In genomic region chr3:40939113-40940070, GRCh38 we compare ENCODE assay signal across 17 cellular contexts.
DNase-seq lines count a peak whose midpoint lies in the region; ATAC-seq and TF ChIP-seq lines count a peak whose summit lies in the region.
"Had no signal": no experiment of that assay in that cellular context is flagged by ENCODE, and none has a peak within 500 bp of the region (broad histone marks: within the 10 kb centered on the region; RNA-seq: fewer than 3 reads in every experiment).

No MANE protein-coding gene starts in this region.

- no peaks in the 10 kb centered on the region for H3K36me3 ChIP-seq in hepatocyte (replicated peaks; ENCODE audit: insufficient read depth, low read depth)
- no peaks in the 10 kb centered on the region for H3K36me3 ChIP-seq in aorta (ENCODE audit: control insufficient read depth in 1 of 2, insufficient read depth in 2 of 2, low read length in 1 of 2)
- H3K36me3 ChIP-seq: transverse colon had no signal

- H3K4me3 ChIP-seq in hepatocyte (no peak overlapping the region), aorta (ENCODE audit: low read length in 2 of 2) (no peak overlapping the region)
- H3K4me3 ChIP-seq: transverse colon had no signal

- no peaks in the 10 kb centered on the region for H3K27me3 ChIP-seq in hepatocyte
- no peaks in the 10 kb centered on the region for H3K27me3 ChIP-seq in aorta (ENCODE audit: control insufficient read depth in 1 of 2, insufficient read depth in 2 of 2, low read length in 1 of 2)
- H3K27me3 ChIP-seq: transverse colon had no signal

- DNase-seq in DMS79 treated with DMSO at 0.1 percent for 48 hours (lab: John Stamatoyannopoulos, UW) (peak; percentile 35), DMS79 (lab: John Stamatoyannopoulos, UW) (no peak), hepatocyte (ENCODE audit: low spot score) (peak; percentile 71), pons (ENCODE audit: low spot score) (peak; percentile 3), aorta (no peak), NCI-H2107 (lab: John Stamatoyannopoulos, UW) (no peak), HuH-7 (ENCODE audit: low spot score) (no peak)
- DNase-seq: activated T-cell treated with anti-CD3 and anti-CD28 coated beads, Interleukin-2, amount 50 U/mL, for 4 hours; CD8-positive, alpha-beta T cell; midbrain; MM.1S; SHP77; T1000; transverse colon had no signal

- H4K20me1 ChIP-seq in hepatocyte (ENCODE audit: insufficient read depth, poor library complexity, severe bottlenecking), result no peaks in the 10 kb centered on the region

- ATAC-seq in aorta (ENCODE audit: low FRiP score) (peak; percentile 48), HG02938 (IDR thresholded peaks at IDR 0.05; ENCODE audit: unreplicated experiment) (no peak)
- ATAC-seq: activated T-cell treated with anti-CD3 and anti-CD28 coated beads, Interleukin-2, amount 50 U/mL, for 4 hours; CD8-positive, alpha-beta T cell had no signal

- peak overlapping the region; percentile 89 for H3K27ac ChIP-seq in hepatocyte
- peak overlapping the region in 1 of 2 donors; percentile 44 for H3K27ac ChIP-seq in aorta (ENCODE audit: low read depth in 1 of 2, low read length in 2 of 2)
- H3K27ac ChIP-seq: 22Rv1, parathyroid adenoma, transverse colon had no signal

- no peaks in the 10 kb centered on the region for H3K9me3 ChIP-seq in hepatocyte (ENCODE audit: low read depth)
- no peaks in the 10 kb centered on the region for H3K9me3 ChIP-seq in aorta (ENCODE audit: control insufficient read depth, low read length)
- H3K9me3 ChIP-seq: transverse colon had no signal

- H3K79me2 ChIP-seq in hepatocyte, result no peaks in the 10 kb centered on the region
- H3K79me2 ChIP-seq: parathyroid adenoma had no signal

- peak overlapping the region; percentile 8 for H2AFZ ChIP-seq in hepatocyte
- H2AFZ ChIP-seq: parathyroid adenoma had no signal

- peak overlapping the region; percentile 20 for H3K4me2 ChIP-seq in hepatocyte

- TF ChIP-seq CTCF in hepatocyte (IDR thresholded peaks at IDR 0.05; ENCODE audit: poor library complexity), result no peak

- WGBS in hepatocyte (ENCODE audit: low lambda C conversion rate, missing lambda C conversion rate), result 45% methylated on average over 7 of the region's 7 CpGs
- WGBS in aorta, 2 donors, result 47 to 56% methylated on average over 7 of the region's 7 CpGs

- intact Hi-C loops in aorta (cut with DNase I), result no loop called here

- no peaks in the 10 kb centered on the region for H3K9me2 ChIP-seq in hepatocyte (replicated peaks; ENCODE audit: insufficient read depth)

- H3K4me1 ChIP-seq in hepatocyte (ENCODE audit: insufficient read depth) (peaks cover 22% of the 10 kb centered on the region), aorta (ENCODE audit: control insufficient read depth in 1 of 2, insufficient read depth in 2 of 2, low read length in 2 of 2) (peaks cover 3 to 5% of the 10 kb centered on the region in 2 donors)
- H3K4me1 ChIP-seq: parathyroid adenoma had no signal

Comparison
In these comparisons a context has a peak if more than half of its experiments do, and no peak if none do; other contexts are left out.
1. DNase-seq: peak in DMS79 treated with DMSO at 0.1 percent for 48 hours (single experiment), hepatocyte (single experiment) and pons (single experiment); none in DMS79 (single experiment), aorta (0 of 2), NCI-H2107 (single experiment) and HuH-7 (single experiment).